ENCODE assay signal across 22 cellular contexts in the genomic region with DNA sequence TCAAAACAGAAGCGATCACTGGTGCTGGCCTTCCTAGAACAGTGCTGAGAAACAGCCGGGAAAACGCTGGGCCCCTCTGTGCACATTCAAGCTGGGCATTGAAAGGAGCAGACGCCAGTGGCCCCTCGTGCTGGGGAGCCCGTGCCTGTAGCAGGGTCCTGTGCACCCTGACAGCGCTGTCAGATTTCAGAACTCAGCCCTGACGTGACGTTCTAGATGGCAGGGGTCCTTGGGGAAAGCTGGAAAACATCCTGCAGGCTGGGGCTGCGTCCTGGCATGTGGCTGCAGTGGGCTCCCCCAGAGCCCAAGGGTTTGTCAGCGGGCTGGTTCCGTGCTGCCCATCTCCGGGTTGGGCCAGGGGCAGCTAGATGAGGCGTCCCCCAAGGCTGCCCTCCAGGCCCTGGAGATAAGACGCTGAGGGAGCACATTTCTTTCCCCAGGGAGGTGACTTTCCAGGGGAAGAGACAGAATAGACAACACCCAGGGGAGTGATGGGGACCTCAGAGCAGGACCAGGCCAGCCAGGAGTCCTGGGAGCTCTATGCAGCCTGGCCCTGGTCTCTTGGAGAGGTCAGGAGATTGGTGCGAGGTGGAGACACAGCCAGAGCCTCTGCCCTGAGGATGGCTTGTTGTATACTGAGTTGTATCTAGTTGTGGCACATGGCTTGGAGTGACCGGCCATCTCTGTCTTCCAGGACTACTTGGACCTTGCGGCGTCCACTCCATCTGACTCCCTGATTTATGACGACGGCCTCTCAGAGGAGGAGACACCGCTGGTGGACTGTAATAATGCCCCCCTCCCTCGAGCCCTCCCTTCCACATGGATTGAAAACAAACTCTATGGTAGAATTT. TPM values are rescaled to one million over a fixed set of nuclear protein-coding genes. Genes with fewer than 3 reads are reported as not detected.
DNase-seq lines count a peak whose midpoint lies in the region; ATAC-seq, FAIRE-seq and TF ChIP-seq lines count a peak whose summit lies in the region.
"Had no signal": no experiment of that assay in that cellular context is flagged by ENCODE, and none has a peak within 500 bp of the region (broad histone marks: within the 10 kb centered on the region; RNA-seq: fewer than 3 reads in every experiment).

No MANE protein-coding gene starts in this region.

- no peak overlapping the region for H3K27ac ChIP-seq in stomach
- H3K27ac ChIP-seq in smooth muscle cell (ENCODE audit: low read depth) = no peak overlapping the region
- no peak overlapping the region for H3K27ac ChIP-seq in caudate nucleus (ENCODE audit: low read depth, low read length)
- H3K27ac ChIP-seq: hepatocyte, KMS-11, ovary had no signal

- peaks cover 77% of the 10 kb centered on the region for H3K4me1 Mint-ChIP-seq in activated CD4-positive, alpha-beta T cell treated with anti-CD3 and anti-CD28 coated beads, Interleukin-2, amount 10 ng/mL, durations not matched to agents 7 days and 5 days
- peaks cover 63% of the 10 kb centered on the region for H3K4me1 Mint-ChIP-seq in activated B cell treated with CpG ODN at 0.5 μM for 24 hours

- no peaks in the 10 kb centered on the region for H4K20me1 ChIP-seq in smooth muscle cell (ENCODE audit: low read depth)

- no peaks in the 10 kb centered on the region for H3K27me3 Mint-ChIP-seq in activated CD4-positive, alpha-beta T cell treated with anti-CD3 and anti-CD28 coated beads, Interleukin-2, amount 10 ng/mL, durations not matched to agents 7 days and 5 days
- H3K27me3 Mint-ChIP-seq in activated B cell treated with CpG ODN at 0.5 μM for 24 hours = no peaks in the 10 kb centered on the region
- H3K27me3 Mint-ChIP-seq: activated naive CD8-positive, alpha-beta T cell treated with anti-CD3 and anti-CD28 coated beads, Interleukin-2, amount 10 ng/mL, durations not matched to agents 7 days and 5 days had no signal

- no peaks in the 10 kb centered on the region for H3K36me3 Mint-ChIP-seq in activated CD4-positive, alpha-beta T cell treated with anti-CD3 and anti-CD28 coated beads, Interleukin-2, amount 10 ng/mL, durations not matched to agents 7 days and 5 days (ENCODE audit: low read depth)
- no peaks in the 10 kb centered on the region for H3K36me3 Mint-ChIP-seq in activated B cell treated with CpG ODN at 0.5 μM for 24 hours (ENCODE audit: low read depth)
- H3K36me3 Mint-ChIP-seq: activated naive CD8-positive, alpha-beta T cell treated with anti-CD3 and anti-CD28 coated beads, Interleukin-2, amount 10 ng/mL, durations not matched to agents 7 days and 5 days had no signal

- H3K27ac Mint-ChIP-seq in activated CD4-positive, alpha-beta T cell treated with anti-CD3 and anti-CD28 coated beads, Interleukin-2, amount 10 ng/mL, durations not matched to agents 7 days and 5 days = peak overlapping the region; percentile 78
- H3K27ac Mint-ChIP-seq in activated B cell treated with CpG ODN at 0.5 μM for 24 hours = peak overlapping the region; percentile 21

- no peak overlapping the region for H3K4me2 ChIP-seq in smooth muscle cell
- H3K4me2 ChIP-seq: hepatocyte, KMS-11 had no signal

- 83 to 90% (median 87%) methylated on average over 20 to 23 of the region's 23 CpGs for WGBS in stomach, 5 donors
- 95% methylated on average over 22 of the region's 23 CpGs for WGBS in smooth muscle cell (ENCODE audit: low lambda C conversion rate)

- H3K4me1 ChIP-seq in stomach (peaks cover 0 to 11% (median 2%) of the 10 kb centered on the region in 4 donors), smooth muscle cell (ENCODE audit: low read depth) (no peaks in the 10 kb centered on the region)

- H3K79me2 ChIP-seq in smooth muscle cell (ENCODE audit: low read depth) = no peaks in the 10 kb centered on the region
- H3K79me2 ChIP-seq: hepatocyte had no signal

- FAIRE-seq in RCC 7860 (lab: Jason Lieb, UNC) = no peak
- FAIRE-seq: A204.1, bronchial epithelial cell had no signal

- no peak overlapping the region for H3K4me3 ChIP-seq in stomach
- no peak overlapping the region for H3K4me3 ChIP-seq in smooth muscle cell
- H3K4me3 ChIP-seq: hepatocyte, ovary had no signal

- TF ChIP-seq CTCF in activated B cell treated with CpG ODN at 0.5 μM for 24 hours (IDR thresholded peaks at IDR 0.05) (no peak), stomach (IDR thresholded peaks at IDR 0.05) (no peak), smooth muscle cell (IDR thresholded peaks at IDR 0.05; ENCODE audit: borderline replicate concordance, insufficient read depth, poor library complexity, severe bottlenecking) (no peak)

- POLR2A ChIA-PET in activated CD4-positive, alpha-beta T cell treated with anti-CD3 and anti-CD28 coated beads, Interleukin-2, amount 10 ng/mL, durations not matched to agents 7 days and 5 days (lab: Charles Lee) = no interaction called here
- POLR2A ChIA-PET in activated B cell treated with CpG ODN at 0.5 μM for 24 hours (lab: Charles Lee) = interaction anchor here (1.6 to 6.1 kb wide), 2 partner anchors 12 to 13 kb away, joined by 4 to 67 read pairs; partner anchors contain the start of gene CSGALNACT2

- TF ChIP-seq POLR2A in stomach (IDR thresholded peaks at IDR 0.05) = no peak

- H3K4me3 Mint-ChIP-seq in activated CD4-positive, alpha-beta T cell treated with anti-CD3 and anti-CD28 coated beads, Interleukin-2, amount 10 ng/mL, durations not matched to agents 7 days and 5 days = no peak overlapping the region
- H3K4me3 Mint-ChIP-seq in activated B cell treated with CpG ODN at 0.5 μM for 24 hours = no peak overlapping the region
- H3K4me3 Mint-ChIP-seq: activated naive CD8-positive, alpha-beta T cell treated with anti-CD3 and anti-CD28 coated beads, Interleukin-2, amount 10 ng/mL, durations not matched to agents 7 days and 5 days had no signal

- H3K36me3 ChIP-seq in stomach (no peaks in the 10 kb centered on the region), smooth muscle cell (ENCODE audit: low read depth) (no peaks in the 10 kb centered on the region)
- H3K36me3 ChIP-seq: ovary had no signal

- peaks cover 7% of the 10 kb centered on the region for H3F3A ChIP-seq in smooth muscle cell (ENCODE audit: low read depth)

- H2AFZ ChIP-seq in smooth muscle cell (ENCODE audit: low read depth) = no peak overlapping the region
- H2AFZ ChIP-seq: hepatocyte had no signal

- no peak for DNase-seq in activated CD4-positive, alpha-beta T cell treated with anti-CD3 and anti-CD28 coated beads, Interleukin-2, amount 10 ng/mL, durations not matched to agents 7 days and 5 days
- no peak for DNase-seq in activated CD4-positive, alpha-beta T cell treated with anti-CD3 and anti-CD28 coated beads for 48 hours
- DNase-seq in activated B cell treated with CpG ODN at 0.5 μM for 24 hours (no peak), left lobe of liver (ENCODE audit: low spot score) (peak; percentile 29), stomach (peak; percentile 22), smooth muscle cell (lab: John Stamatoyannopoulos, UW; ENCODE audit: unreplicated experiment) (no peak), caudate nucleus (lab: John Stamatoyannopoulos, UW) (no peak), RCC 7860 (ENCODE audit: low spot score) (no peak)
- DNase-seq: activated naive CD8-positive, alpha-beta T cell treated with anti-CD3 and anti-CD28 coated beads, Interleukin-2, amount 10 ng/mL, durations not matched to agents 7 days and 5 days; activated T-cell treated with anti-CD3 and anti-CD28 coated beads for 4 hours; DND-41; kidney glomerular epithelial cell; NCI-H524; SHP77 treated with DMSO at 0.1 percent for 48 hours; stimulated activated CD4-positive, alpha-beta T cell treated with anti-CD3 and anti-CD28 coated beads, Interleukin-2, amount 100 ng/mL, for 24 hours had no signal

- ATAC-seq in activated B cell treated with CpG ODN at 0.5 μM for 24 hours (ENCODE audit: low read depth) = no peak
- no peak for ATAC-seq in left lobe of liver
- ATAC-seq: HCT116, sciatic nerve had no signal

- H3K9me3 Mint-ChIP-seq in activated CD4-positive, alpha-beta T cell treated with anti-CD3 and anti-CD28 coated beads, Interleukin-2, amount 10 ng/mL, durations not matched to agents 7 days and 5 days = no peaks in the 10 kb centered on the region
- no peaks in the 10 kb centered on the region for H3K9me3 Mint-ChIP-seq in activated B cell treated with CpG ODN at 0.5 μM for 24 hours
- H3K9me3 Mint-ChIP-seq: activated naive CD8-positive, alpha-beta T cell treated with anti-CD3 and anti-CD28 coated beads, Interleukin-2, amount 10 ng/mL, durations not matched to agents 7 days and 5 days had no signal

- H3K9me3 ChIP-seq in stomach (no peaks in the 10 kb centered on the region), smooth muscle cell (replicated peaks; ENCODE audit: low read depth) (no peaks in the 10 kb centered on the region)
- H3K9me3 ChIP-seq: ovary had no signal

- intact Hi-C loops in activated B cell treated with CpG ODN at 0.5 μM for 24 hours (cut with micrococcal nuclease) = no loop called here
- intact Hi-C loops in stomach (cut with DNase I; ENCODE audit: low total_unique reads) = no loop called here

- TF ChIP-seq EP300 in stomach (IDR thresholded peaks at IDR 0.05) = no peak

- no peak overlapping the region for H3K9ac ChIP-seq in smooth muscle cell (ENCODE audit: low read depth)
- H3K9ac ChIP-seq: KMS-11 had no signal

- CTCF ChIA-PET in activated CD4-positive, alpha-beta T cell treated with anti-CD3 and anti-CD28 coated beads, Interleukin-2, amount 10 ng/mL, durations not matched to agents 7 days and 5 days (lab: Charles Lee) = interaction anchor here (1.6 kb wide), 1 partner anchor 11 kb away, joined by 4 read pairs; no protein-coding TSS in a partner anchor
- CTCF ChIA-PET in activated B cell treated with CpG ODN at 0.5 μM for 24 hours (lab: Charles Lee) = no interaction called here

- H3K27me3 ChIP-seq in stomach (no peaks in the 10 kb centered on the region), smooth muscle cell (ENCODE audit: low read depth) (no peaks in the 10 kb centered on the region)
- H3K27me3 ChIP-seq: hepatocyte, ovary had no signal

RNA-seq across cellular contexts. Expression of gene CSGALNACT2, which starts 12.1 kb away (rescaled TPM):
- 10 to 100 TPM; 36.2 to 41.0 TPM for total RNA-seq in activated CD4-positive, alpha-beta T cell treated with anti-CD3 and anti-CD28 coated beads, Interleukin-2, amount 10 ng/mL, durations not matched to agents 7 days and 5 days
- total RNA-seq in activated B cell treated with CpG ODN at 0.5 μM for 24 hours = 15.2 and 17.4 TPM in 2 replicates
- 5.5 TPM for total RNA-seq in left lobe of liver
- total RNA-seq in stomach = 10 to 100 TPM in 2 of 5 donors, 1 to 10 TPM in 3; 2.0 to 30.1 (median 8.9) TPM
- polyA plus RNA-seq in stomach = 10 to 100 TPM in 1 of 3 donors, 1 to 10 TPM in 2; 4.1 to 10.7 (median 6.7) TPM
- 40.4 and 43.2 TPM in 2 replicates for total RNA-seq in smooth muscle cell
- 29.1 and 35.6 TPM in 2 replicates for polyA plus RNA-seq in smooth muscle cell

RNA-seq across cellular contexts. Expression of gene RET, which starts 49.2 kb away (rescaled TPM):
- total RNA-seq in activated CD4-positive, alpha-beta T cell treated with anti-CD3 and anti-CD28 coated beads, Interleukin-2, amount 10 ng/mL, durations not matched to agents 7 days and 5 days = under 1 TPM; 0.10 TPM
- 0.05 TPM in 1 of 2 replicates, not detected in the other for total RNA-seq in activated B cell treated with CpG ODN at 0.5 μM for 24 hours
- total RNA-seq in left lobe of liver = 1.1 TPM
- 1 to 10 TPM in 3 of 5 donors, not detected in 2; 3.1 to 9.8 (median 3.2) TPM for total RNA-seq in stomach
- 1 to 10 TPM in 1 of 3 donors, under 1 TPM in 2; 0.31 to 1.9 (median 0.93) TPM for polyA plus RNA-seq in stomach
- 0.94 and 1.9 TPM in 2 replicates for total RNA-seq in smooth muscle cell
- 0.70 and 1.7 TPM in 2 replicates for polyA plus RNA-seq in smooth muscle cell
- polyA plus RNA-seq: hepatocyte had no signal

Comparison
In these comparisons a context has a peak if more than half of its experiments do, and no peak if none do; other contexts are left out.
1. DNase-seq: peak in left lobe of liver (single experiment) and stomach (single experiment); none in activated CD4-positive, alpha-beta T cell treated with anti-CD3 and anti-CD28 coated beads, Interleukin-2, amount 10 ng/mL, durations not matched to agents 7 days and 5 days (single experiment), activated CD4-positive, alpha-beta T cell treated with anti-CD3 and anti-CD28 coated beads for 48 hours (single experiment), activated B cell treated with CpG ODN at 0.5 μM for 24 hours (single experiment), smooth muscle cell (single experiment), caudate nucleus (0 of 61) and RCC 7860 (single experiment).